Comparison of ENCODE assay signal across 29 cellular contexts in the genomic region with DNA sequence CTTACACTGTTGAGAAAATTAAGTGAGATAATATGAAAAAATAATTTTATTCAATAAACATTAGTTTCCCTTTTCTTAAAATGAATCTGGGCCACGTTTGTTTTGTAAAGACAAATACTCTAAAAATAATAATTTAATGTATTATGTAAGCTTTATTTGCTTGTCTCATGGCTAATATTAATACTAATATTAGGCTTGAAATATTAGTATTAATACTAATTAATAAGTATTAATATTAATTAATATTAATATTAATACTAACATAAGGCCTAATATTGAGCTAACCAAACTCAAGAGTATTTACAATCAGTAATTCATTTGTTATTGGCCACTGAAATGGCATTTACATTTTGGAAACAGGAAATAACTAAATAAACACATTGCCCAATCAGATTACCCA.
"Had no signal": no experiment of that assay in that cellular context is flagged by ENCODE, and none has a peak within 500 bp of the region (broad histone marks: within the 10 kb centered on the region; RNA-seq: fewer than 3 reads in every experiment).

No MANE protein-coding gene starts in this region.

- H3K27me3 ChIP-seq: neutrophil, right lobe of liver, stomach, thyroid gland, tibial nerve, upper lobe of left lung, vagina had no signal

- H3K27ac ChIP-seq: neutrophil, parathyroid adenoma, psoas muscle, right lobe of liver, skin epidermis, stomach, thoracic aorta, thyroid gland, tibial nerve, upper lobe of left lung, vagina had no signal

- H3K4me3 ChIP-seq: psoas muscle, right lobe of liver, skin epidermis, stomach, thoracic aorta, thyroid gland, tibial nerve, upper lobe of left lung, vagina had no signal

- H3K4me1 Mint-ChIP-seq: naive thymus-derived CD8-positive, alpha-beta T cell; nephron progenitor cell; neural crest cell; stimulated activated effector memory CD8-positive, alpha-beta T cell treated with anti-CD3 and anti-CD28 coated beads, Interleukin-12 subunit alpha, Interleukin-12 subunit beta, amount 100 ng/mL, for 72 hours; stimulated activated naive B cell treated with anti-CD40 and anti-IgM and Interleukin-4, amounts not matched to agents 10 μg/mL and 1 μg/mL and 100 μg/mL, for 72 hours had no signal

- H3K27me3 Mint-ChIP-seq: naive thymus-derived CD8-positive, alpha-beta T cell; natural killer cell treated with Interleukin-12 subunit alpha and Interleukin-12 subunit beta and Interleukin-15 and Interleukin-18, amount 100 ng/mL, for 72 hours; stimulated activated naive B cell treated with anti-CD40 and anti-IgM and Interleukin-4, amounts not matched to agents 10 μg/mL and 1 μg/mL and 100 μg/mL, for 72 hours; stimulated activated naive CD8-positive, alpha-beta T cell treated with anti-CD3 and anti-CD28 coated beads, Interleukin-15, Interleukin-2, amounts not matched to agents 100 ng/mL and 50 ng/mL, for 24 hours had no signal

- DNase-seq: naive thymus-derived CD8-positive, alpha-beta T cell; nephron progenitor cell; nucleus accumbens; posterior cingulate gyrus; psoas muscle; right cardiac atrium; right lobe of liver; stimulated activated CD4-positive, alpha-beta T cell treated with anti-CD3 and anti-CD28 coated beads, Interleukin-15, amount 100 ng/mL, for 24 hours; stimulated activated CD4-positive, alpha-beta T cell treated with anti-CD3 and anti-CD28 coated beads, Interleukin-2, amount 100 ng/mL, for 24 hours; stimulated activated CD4-positive, alpha-beta T cell treated with anti-CD3 and anti-CD28 coated beads, Interleukin-2, amount 100 ng/mL, for 48 hours; stimulated activated CD4-positive, alpha-beta T cell treated with anti-CD3 and anti-CD28 coated beads, Interleukin-4, amount 100 ng/mL, for 24 hours; stimulated activated naive B cell treated with anti-CD40 and anti-IgM and Interleukin-4, amounts not matched to agents 10 μg/mL and 1 μg/mL and 100 μg/mL, for 72 hours; stimulated activated naive CD4-positive, alpha-beta T cell treated with Interleukin-2 at 50 U/mL for 16 hours; stomach; thyroid gland; trophoblast cell; upper lobe of left lung had no signal

- FAIRE-seq: urothelium cell line had no signal

- H3K36me3 Mint-ChIP-seq: naive thymus-derived CD8-positive, alpha-beta T cell; natural killer cell treated with Interleukin-12 subunit alpha and Interleukin-12 subunit beta and Interleukin-15 and Interleukin-18, amount 100 ng/mL, for 72 hours; stimulated activated effector memory CD8-positive, alpha-beta T cell treated with anti-CD3 and anti-CD28 coated beads, Interleukin-12 subunit alpha, Interleukin-12 subunit beta, amount 100 ng/mL, for 72 hours; stimulated activated naive B cell treated with anti-CD40 and anti-IgM and Interleukin-4, amounts not matched to agents 10 μg/mL and 1 μg/mL and 100 μg/mL, for 72 hours had no signal

- H3K36me3 ChIP-seq: neutrophil, right lobe of liver, stomach, thoracic aorta, thyroid gland, tibial nerve, upper lobe of left lung, vagina had no signal

- H3K27ac Mint-ChIP-seq: naive thymus-derived CD8-positive, alpha-beta T cell; natural killer cell treated with Interleukin-12 subunit alpha and Interleukin-12 subunit beta and Interleukin-15 and Interleukin-18, amount 100 ng/mL, for 72 hours; nephron progenitor cell; progenitor cell of endocrine pancreas; stimulated activated effector memory CD8-positive, alpha-beta T cell treated with anti-CD3 and anti-CD28 coated beads, Interleukin-12 subunit alpha, Interleukin-12 subunit beta, amount 100 ng/mL, for 72 hours; stimulated activated naive B cell treated with anti-CD40 and anti-IgM and Interleukin-4, amounts not matched to agents 10 μg/mL and 1 μg/mL and 100 μg/mL, for 72 hours; stimulated activated naive CD8-positive, alpha-beta T cell treated with anti-CD3 and anti-CD28 coated beads, Interleukin-15, Interleukin-2, amounts not matched to agents 100 ng/mL and 50 ng/mL, for 24 hours had no signal

- H3K9me3 Mint-ChIP-seq: nephron progenitor cell, neural crest cell had no signal

- H3K4me1 ChIP-seq: psoas muscle, right lobe of liver, stomach, thyroid gland, tibial nerve, upper lobe of left lung, vagina had no signal

- H3K4me3 Mint-ChIP-seq: naive thymus-derived CD8-positive, alpha-beta T cell; natural killer cell treated with Interleukin-12 subunit alpha and Interleukin-12 subunit beta and Interleukin-15 and Interleukin-18, amount 100 ng/mL, for 72 hours; nephron progenitor cell; neural crest cell; stimulated activated effector memory CD8-positive, alpha-beta T cell treated with anti-CD3 and anti-CD28 coated beads, Interleukin-12 subunit alpha, Interleukin-12 subunit beta, amount 100 ng/mL, for 72 hours; stimulated activated naive B cell treated with anti-CD40 and anti-IgM and Interleukin-4, amounts not matched to agents 10 μg/mL and 1 μg/mL and 100 μg/mL, for 72 hours; stimulated activated naive CD8-positive, alpha-beta T cell treated with anti-CD3 and anti-CD28 coated beads, Interleukin-15, Interleukin-2, amounts not matched to agents 100 ng/mL and 50 ng/mL, for 24 hours had no signal

- ATAC-seq: naive thymus-derived CD8-positive, alpha-beta T cell; natural killer cell treated with Interleukin-12 subunit alpha and Interleukin-12 subunit beta and Interleukin-15 and Interleukin-18, amount 100 ng/mL, for 72 hours; psoas muscle; right cardiac atrium; right lobe of liver; stimulated activated effector memory CD8-positive, alpha-beta T cell treated with anti-CD3 and anti-CD28 coated beads, Interleukin-12 subunit alpha, Interleukin-12 subunit beta, amount 100 ng/mL, for 72 hours; stimulated activated naive B cell treated with anti-CD40 and anti-IgM and Interleukin-4, amounts not matched to agents 10 μg/mL and 1 μg/mL and 100 μg/mL, for 72 hours had no signal

- H3K9me3 ChIP-seq: neutrophil, psoas muscle, right lobe of liver, stomach, thoracic aorta, thyroid gland, tibial nerve, upper lobe of left lung, vagina had no signal
